In genomic region chrX:56782791-56783449, GRCh38 we compare ENCODE assay signal across 12 cellular contexts. TPM values are rescaled to one million over a fixed set of nuclear protein-coding genes. Genes with fewer than 3 reads are reported as not detected.
DNase-seq lines count a peak whose midpoint lies in the region; ATAC-seq and TF ChIP-seq lines count a peak whose summit lies in the region.
"Had no signal": no experiment of that assay in that cellular context is flagged by ENCODE, and none has a peak within 500 bp of the region (broad histone marks: within the 10 kb centered on the region; RNA-seq: fewer than 3 reads in every experiment).

No MANE protein-coding gene starts in this region.

- peak overlapping the region; percentile 60 for H3K9ac ChIP-seq in skeletal muscle satellite cell (ENCODE audit: low read depth, low read length)

- POLR2A ChIA-PET in activated CD8-positive, alpha-beta T cell treated with anti-CD3 and anti-CD28 coated beads, Interleukin-2, amount 10 ng/mL, durations not matched to agents 7 days and 5 days (lab: Charles Lee): no interaction called here

- H3K9me3 Mint-ChIP-seq in GM23338: no peaks in the 10 kb centered on the region
- H3K9me3 Mint-ChIP-seq in activated CD8-positive, alpha-beta T cell treated with anti-CD3 and anti-CD28 coated beads, Interleukin-2, amount 10 ng/mL, durations not matched to agents 7 days and 5 days (ENCODE audit: insufficient read depth): no peaks in the 10 kb centered on the region
- H3K9me3 Mint-ChIP-seq: effector memory CD8-positive, alpha-beta T cell had no signal

- no peaks in the 10 kb centered on the region for H3K79me2 ChIP-seq in GM23338 (replicated peaks; ENCODE audit: insufficient read depth)

- no peak for TF ChIP-seq CTCF in GM23338 (conservative IDR thresholded peaks at IDR 0.05; ENCODE audit: low read depth in 2 of 2)
- TF ChIP-seq CTCF in fibroblast of villous mesenchyme (IDR thresholded peaks at IDR 0.05; ENCODE audit: insufficient read depth, low read depth, low read length): no peak

- H3K4me3 Mint-ChIP-seq in GM23338: no peak overlapping the region
- no peak overlapping the region for H3K4me3 Mint-ChIP-seq in activated CD8-positive, alpha-beta T cell treated with anti-CD3 and anti-CD28 coated beads, Interleukin-2, amount 10 ng/mL, durations not matched to agents 7 days and 5 days
- H3K4me3 Mint-ChIP-seq: effector memory CD8-positive, alpha-beta T cell had no signal

- no peaks in the 10 kb centered on the region; the same call in 2 of the 3 replicates for H3K4me1 Mint-ChIP-seq in GM23338
- H3K4me1 Mint-ChIP-seq in activated CD8-positive, alpha-beta T cell treated with anti-CD3 and anti-CD28 coated beads, Interleukin-2, amount 10 ng/mL, durations not matched to agents 7 days and 5 days (ENCODE audit: low read depth): peaks cover 12% of the 10 kb centered on the region

- H4K20me1 ChIP-seq in GM23338 (replicated peaks; ENCODE audit: insufficient read depth): no peaks in the 10 kb centered on the region; the same call in 1 of the 2 replicates

- no peaks in the 10 kb centered on the region for H3F3A ChIP-seq in GM23338 (replicated peaks; ENCODE audit: low read depth)

- peaks cover 2% of the 10 kb centered on the region for H3K27me3 Mint-ChIP-seq in GM23338 (ENCODE audit: insufficient read depth, low read depth, poor library complexity)
- H3K27me3 Mint-ChIP-seq in activated CD8-positive, alpha-beta T cell treated with anti-CD3 and anti-CD28 coated beads, Interleukin-2, amount 10 ng/mL, durations not matched to agents 7 days and 5 days (ENCODE audit: low read depth): no peaks in the 10 kb centered on the region
- H3K27me3 Mint-ChIP-seq: effector memory CD8-positive, alpha-beta T cell had no signal

- no peak overlapping the region for H3K27ac ChIP-seq in GM23338 (ENCODE audit: low read depth)

- no peaks in the 10 kb centered on the region for H3K4me1 ChIP-seq in GM23338 (ENCODE audit: insufficient read depth)
- H3K4me1 ChIP-seq in skeletal muscle satellite cell (ENCODE audit: control insufficient read depth, insufficient read depth, low read length): no peaks in the 10 kb centered on the region

- no peak overlapping the region for H2AFZ ChIP-seq in GM23338

- DNase-seq in GM23338 (ENCODE audit: low spot score): no peak
- no peak for DNase-seq in activated CD8-positive, alpha-beta T cell treated with anti-CD3 and anti-CD28 coated beads, Interleukin-2, amount 10 ng/mL, durations not matched to agents 7 days and 5 days
- no peak for DNase-seq in fibroblast of villous mesenchyme (ENCODE audit: low read depth)
- no peak for DNase-seq in NCI-H1694 (lab: John Stamatoyannopoulos, UW)
- DNase-seq: activated gamma-delta T cell; DMS79 treated with DMSO at 0.1 percent for 48 hours; effector memory CD8-positive, alpha-beta T cell; NCI-H2171; RPMI8226 had no signal

- no peaks in the 10 kb centered on the region for H3K36me3 ChIP-seq in GM23338 (ENCODE audit: insufficient read depth)
- H3K36me3 ChIP-seq in skeletal muscle satellite cell (ENCODE audit: insufficient read depth, low read length): no peaks in the 10 kb centered on the region

- CTCF ChIA-PET in activated CD8-positive, alpha-beta T cell treated with anti-CD3 and anti-CD28 coated beads, Interleukin-2, amount 10 ng/mL, durations not matched to agents 7 days and 5 days (lab: Charles Lee): no interaction called here

- no peaks in the 10 kb centered on the region for H3K27me3 ChIP-seq in GM23338 (ENCODE audit: insufficient read depth)
- no peaks in the 10 kb centered on the region for H3K27me3 ChIP-seq in skeletal muscle satellite cell (ENCODE audit: control insufficient read depth, insufficient read depth, low read length)

- H3K4me3 ChIP-seq in GM23338 (no peak overlapping the region), fibroblast of villous mesenchyme (ENCODE audit: low read depth, low read length) (peak overlapping the region; percentile 29), skeletal muscle satellite cell (ENCODE audit: low read length) (peak overlapping the region; percentile 63)

- peak overlapping the region; percentile 43 for H3K27ac Mint-ChIP-seq in GM23338
- peak overlapping the region; percentile 63 for H3K27ac Mint-ChIP-seq in activated CD8-positive, alpha-beta T cell treated with anti-CD3 and anti-CD28 coated beads, Interleukin-2, amount 10 ng/mL, durations not matched to agents 7 days and 5 days

- peaks cover 27% of the 10 kb centered on the region for H3K36me3 Mint-ChIP-seq in GM23338 (ENCODE audit: low read depth)
- H3K36me3 Mint-ChIP-seq in activated CD8-positive, alpha-beta T cell treated with anti-CD3 and anti-CD28 coated beads, Interleukin-2, amount 10 ng/mL, durations not matched to agents 7 days and 5 days (ENCODE audit: low read depth): peaks cover 9% of the 10 kb centered on the region

- ATAC-seq in GM23338 (no peak), HG03159 (IDR thresholded peaks at IDR 0.05; ENCODE audit: unreplicated experiment) (no peak), HG02973 (IDR thresholded peaks at IDR 0.05; ENCODE audit: unreplicated experiment) (no peak)
- ATAC-seq in activated CD8-positive, alpha-beta T cell treated with anti-CD3 and anti-CD28 coated beads, Interleukin-2, amount 10 ng/mL, durations not matched to agents 7 days and 5 days: no peak
- ATAC-seq: effector memory CD8-positive, alpha-beta T cell had no signal

- no peaks in the 10 kb centered on the region for H3K9me2 ChIP-seq in GM23338 (ENCODE audit: insufficient read depth)

- H3K9me3 ChIP-seq in skeletal muscle satellite cell (replicated peaks; ENCODE audit: low read length): no peaks in the 10 kb centered on the region

- no peak overlapping the region for H3K4me2 ChIP-seq in GM23338
- H3K4me2 ChIP-seq in skeletal muscle satellite cell (ENCODE audit: low read length): peak overlapping the region; percentile 74

TF ChIP-seq in GM23338, 12 proteins besides CTCF, POLR2A, EP300 and RAD21 (continues in another document):
- TF ChIP-seq ETS1 (IDR thresholded peaks at IDR 0.05): no peak
- TF ChIP-seq ZNF331 (CRISPR knock-in tag; IDR thresholded peaks at IDR 0.05; ENCODE audit: low read depth): no peak
- TF ChIP-seq POLR2AphosphoS5 (IDR thresholded peaks at IDR 0.05; ENCODE audit: low read depth): no peak
- TF ChIP-seq NANOG (IDR thresholded peaks at IDR 0.05; ENCODE audit: borderline replicate concordance): no peak
- TF ChIP-seq REST (IDR thresholded peaks at IDR 0.05; ENCODE audit: unreplicated experiment): no peak
- TF ChIP-seq CREB1 (CRISPR knock-in tag; IDR thresholded peaks at IDR 0.05; ENCODE audit: low read depth): no peak

RNA-seq across cellular contexts. Expression of gene NBDY, which starts 53.9 kb away (rescaled TPM):
- 9.6 and 16.9 TPM in 2 replicates for total RNA-seq in GM23338 (2014; rRNA removed; shearing (Covaris generic))
- 197 and 206 TPM in 2 replicates for polyA plus RNA-seq in GM23338 (2016; fragmentation: Nextera tagmentation; extraction: Ambion mirVana)
- total RNA-seq in activated CD8-positive, alpha-beta T cell treated with anti-CD3 and anti-CD28 coated beads, Interleukin-2, amount 10 ng/mL, durations not matched to agents 7 days and 5 days: 10 to 100 TPM; 28.6 to 31.2 TPM
- total RNA-seq in fibroblast of villous mesenchyme: 10.3 and 12.1 TPM in 2 replicates
- total RNA-seq in skeletal muscle satellite cell (2012; rRNA removed): 10.1 and 12.2 TPM in 2 replicates
